19 cellular contexts compared by ENCODE assay signal in the genomic region with DNA sequence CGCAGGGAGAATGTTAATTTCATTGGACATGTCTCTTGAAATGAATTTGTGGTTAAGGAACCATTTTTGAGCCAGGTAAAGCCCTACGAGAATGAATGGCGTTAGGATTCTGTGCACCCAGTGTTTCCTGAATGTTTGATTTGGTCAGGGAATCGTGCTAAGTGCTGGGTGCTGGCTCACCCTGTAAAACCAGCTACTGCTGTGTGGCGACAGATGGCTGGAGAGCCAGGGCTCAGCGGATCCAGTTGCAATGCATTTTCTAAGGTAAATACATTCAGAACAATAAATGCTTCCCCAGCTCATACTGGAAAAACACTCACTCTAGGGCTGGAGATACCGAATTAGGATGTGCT.
"Had no signal": no experiment of that assay in that cellular context is flagged by ENCODE, and none has a peak within 500 bp of the region (broad histone marks: within the 10 kb centered on the region; RNA-seq: fewer than 3 reads in every experiment).

No MANE protein-coding gene starts in this region.

- H3K4me1 Mint-ChIP-seq: activated CD4-positive, alpha-beta T cell treated with anti-CD3 and anti-CD28 coated beads for 36 hours; activated naive CD4-positive, alpha-beta T cell treated with anti-CD3 and anti-CD28 coated beads, Interleukin-2, amount 50 U/mL, for 24 hours; central memory CD8-positive, alpha-beta T cell had no signal

- H3K4me1 ChIP-seq: body of pancreas, gastrocnemius medialis, heart right ventricle, left lung, stomach had no signal

- DNase-seq: activated CD4-positive, alpha-beta T cell treated with anti-CD3 and anti-CD28 coated beads for 36 hours; activated CD8-positive, alpha-beta T cell treated with anti-CD3 and anti-CD28 coated beads for 36 hours; amniotic stem cell; body of pancreas; effector memory CD8-positive, alpha-beta T cell; gastrocnemius medialis; heart right ventricle; left lung; ovary; stimulated activated CD4-positive, alpha-beta T cell treated with anti-CD3 and anti-CD28 coated beads, Interleukin-4, amount 100 ng/mL, for 4 hours; stomach had no signal

- H3K9me3 Mint-ChIP-seq: activated CD8-positive, alpha-beta T cell treated with anti-CD3 and anti-CD28 coated beads for 36 hours; activated naive CD4-positive, alpha-beta T cell treated with anti-CD3 and anti-CD28 coated beads, Interleukin-2, amount 50 U/mL, for 24 hours; activated T-helper 2 cell treated with anti-CD3 and anti-CD28 coated beads, Interferon-gamma antibody, Interleukin-2, Interleukin-4, amounts not matched to agents 10 μg/mL and 5 μg/mL and 100 μg/mL, durations not matched to agents 14 hours and 24 hours and 36 hours; central memory CD8-positive, alpha-beta T cell; dendritic cell treated with granulocyte-macrophage colony-stimulating factor and Interleukin-4, amounts not matched to agents 40 ng/mL and 50 ng/mL, for 4 days; effector memory CD8-positive, alpha-beta T cell; neural crest cell; T-helper 2 cell treated with Interferon-gamma antibody and Interleukin-4, amounts not matched to agents 5 μg/mL and 100 μg/mL, for 36 hours had no signal

- H3K4me3 ChIP-seq: body of pancreas, gastrocnemius medialis, heart right ventricle, left lung, ovary, stomach, thoracic aorta had no signal

- H3K4me3 Mint-ChIP-seq: activated CD4-positive, alpha-beta T cell treated with anti-CD3 and anti-CD28 coated beads for 36 hours; activated CD8-positive, alpha-beta T cell treated with anti-CD3 and anti-CD28 coated beads for 36 hours; activated naive CD4-positive, alpha-beta T cell treated with anti-CD3 and anti-CD28 coated beads, Interleukin-2, amount 50 U/mL, for 24 hours; central memory CD8-positive, alpha-beta T cell; dendritic cell treated with granulocyte-macrophage colony-stimulating factor and Interleukin-4, amounts not matched to agents 40 ng/mL and 50 ng/mL, for 4 days; effector memory CD8-positive, alpha-beta T cell; neural crest cell; T-helper 2 cell treated with Interferon-gamma antibody and Interleukin-4, amounts not matched to agents 5 μg/mL and 100 μg/mL, for 36 hours had no signal

- H3K27me3 Mint-ChIP-seq: activated CD4-positive, alpha-beta T cell treated with anti-CD3 and anti-CD28 coated beads for 36 hours; activated CD8-positive, alpha-beta T cell treated with anti-CD3 and anti-CD28 coated beads for 36 hours; activated naive CD4-positive, alpha-beta T cell treated with anti-CD3 and anti-CD28 coated beads, Interleukin-2, amount 50 U/mL, for 24 hours; central memory CD8-positive, alpha-beta T cell; dendritic cell treated with granulocyte-macrophage colony-stimulating factor and Interleukin-4, amounts not matched to agents 40 ng/mL and 50 ng/mL, for 4 days; effector memory CD8-positive, alpha-beta T cell had no signal

- H3K27ac Mint-ChIP-seq: activated CD4-positive, alpha-beta T cell treated with anti-CD3 and anti-CD28 coated beads for 36 hours; activated CD8-positive, alpha-beta T cell treated with anti-CD3 and anti-CD28 coated beads for 36 hours; activated naive CD4-positive, alpha-beta T cell treated with anti-CD3 and anti-CD28 coated beads, Interleukin-2, amount 50 U/mL, for 24 hours; activated T-helper 2 cell treated with anti-CD3 and anti-CD28 coated beads, Interferon-gamma antibody, Interleukin-2, Interleukin-4, amounts not matched to agents 10 μg/mL and 5 μg/mL and 100 μg/mL, durations not matched to agents 14 hours and 24 hours and 36 hours; dendritic cell treated with granulocyte-macrophage colony-stimulating factor and Interleukin-4, amounts not matched to agents 40 ng/mL and 50 ng/mL, for 4 days; effector memory CD8-positive, alpha-beta T cell; T-helper 2 cell treated with Interferon-gamma antibody and Interleukin-4, amounts not matched to agents 5 μg/mL and 100 μg/mL, for 36 hours had no signal

- H3K36me3 ChIP-seq: gastrocnemius medialis, heart right ventricle, left lung, ovary, stomach, thoracic aorta had no signal

- H3K36me3 Mint-ChIP-seq: activated naive CD4-positive, alpha-beta T cell treated with anti-CD3 and anti-CD28 coated beads, Interleukin-2, amount 50 U/mL, for 24 hours had no signal

- H3K27ac ChIP-seq: body of pancreas, epithelial cell of prostate, gastrocnemius medialis, heart right ventricle, left lung, ovary, stomach, thoracic aorta had no signal

- H3K27me3 ChIP-seq: body of pancreas, gastrocnemius medialis, ovary, stomach had no signal

- ATAC-seq: activated CD4-positive, alpha-beta T cell treated with anti-CD3 and anti-CD28 coated beads for 36 hours; activated CD8-positive, alpha-beta T cell treated with anti-CD3 and anti-CD28 coated beads for 36 hours; body of pancreas; effector memory CD8-positive, alpha-beta T cell; gastrocnemius medialis; left lung had no signal
